ENCODE assay signal across 8 cellular contexts in genomic region chr12:46388427-46388992, GRCh38. TPM values are rescaled to one million over a fixed set of nuclear protein-coding genes. Genes with fewer than 3 reads are reported as not detected.
A peak's percentile ranks its signal among the peaks of the same experiment; 100 is the strongest.
DNase-seq lines count a peak whose midpoint lies in the region; ATAC-seq and TF ChIP-seq lines count a peak whose summit lies in the region.

No MANE protein-coding gene starts in this region.

- H3K4me1 Mint-ChIP-seq in immature natural killer cell, result peaks cover 28 to 57% of the 10 kb centered on the region in 2 donors

- no peak for TF ChIP-seq CTCF in dorsolateral prefrontal cortex (IDR thresholded peaks at IDR 0.05 in 54 of 56, conservative IDR thresholded peaks at IDR 0.05 in 2 of 56; ENCODE audit: low read depth in 1 of 56, partially characterized antibody in 56 of 56)

- H3K27ac Mint-ChIP-seq in immature natural killer cell, result peak overlapping the region in 4 of 6 donors; percentile 13 to 80 (median 46)

- ATAC-seq in GM18868 (IDR thresholded peaks at IDR 0.05; ENCODE audit: unreplicated experiment), result peak; percentile 69
- ATAC-seq in HG02588 (IDR thresholded peaks at IDR 0.05; ENCODE audit: unreplicated experiment), result peak; percentile 58

- peak; percentile 78 for DNase-seq in NCI-H226
- DNase-seq in immature natural killer cell, result no peak
- no peak for DNase-seq in dorsolateral prefrontal cortex
- DNase-seq in stimulated activated CD4-positive, alpha-beta T cell treated with anti-CD3 and anti-CD28 coated beads, Interleukin-4, amount 100 ng/mL, for 24 hours, result no peak
- DNase-seq in activated gamma-delta T cell (lab: John Stamatoyannopoulos, UW), result no peak
- no peak for DNase-seq in cerebellar nuclear complex (lab: John Stamatoyannopoulos, UW)

- no peaks in the 10 kb centered on the region for H3K9me3 Mint-ChIP-seq in immature natural killer cell

- peaks cover 0 to 7% (median 0%) of the 10 kb centered on the region in 3 donors for H3K27me3 Mint-ChIP-seq in immature natural killer cell (ENCODE audit: low read depth in 3 of 3)

- peak overlapping the region in 10 of 59 donors; percentile 8 to 100 (median 52) for H3K27ac ChIP-seq in dorsolateral prefrontal cortex

- H3K27me3 ChIP-seq in dorsolateral prefrontal cortex, result no peaks in the 10 kb centered on the region

- H3K4me3 Mint-ChIP-seq in immature natural killer cell, result peak overlapping the region in 2 of 5 donors; percentile 25 to 50

- no peak overlapping the region for H3K4me3 ChIP-seq in dorsolateral prefrontal cortex

- intact Hi-C loops in dorsolateral prefrontal cortex (cut with DNase I), result loop anchor here in 1 of 2 donors (10.0 kb wide), 1 partner anchor 234 kb away; no protein-coding TSS in a partner anchor

- H3K36me3 Mint-ChIP-seq in immature natural killer cell, result peaks cover 9 to 41% (median 14%) of the 10 kb centered on the region in 3 donors

RNA-seq across cellular contexts. Expression of gene SLC38A2, which starts 15.9 kb away (rescaled TPM):
- polyA plus RNA-seq in immature natural killer cell, result 100 to 1,000 TPM in 1 of 3 donors, 10 to 100 TPM in 2; 52.6 to 116 (median 92.7) TPM
- 100 to 1,000 TPM in 118 of 120 experiments, 10 to 100 TPM in 2; 80.8 to 431 (median 175) TPM for total RNA-seq in dorsolateral prefrontal cortex
